ENCODE assay signal across 16 cellular contexts in the genomic region with DNA sequence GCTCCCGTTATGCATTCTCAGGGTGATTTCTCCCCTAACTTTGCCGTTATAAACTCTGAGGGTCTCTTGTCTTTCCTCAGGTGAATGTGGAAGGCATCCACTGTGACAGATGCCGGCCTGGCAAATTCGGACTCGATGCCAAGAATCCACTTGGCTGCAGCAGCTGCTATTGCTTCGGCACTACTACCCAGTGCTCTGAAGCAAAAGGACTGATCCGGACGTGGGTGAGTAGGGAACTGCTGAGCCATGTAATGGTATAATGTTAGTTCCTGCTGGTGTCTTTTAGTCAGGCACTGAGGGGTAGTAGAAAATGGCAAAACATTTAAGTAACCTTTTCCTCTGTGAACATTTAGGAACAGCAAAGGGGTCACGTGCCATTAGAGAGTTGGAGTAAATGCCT.
A peak's percentile ranks its signal among the peaks of the same experiment; 100 is the strongest.
DNase-seq lines count a peak whose midpoint lies in the region; ATAC-seq lines count a peak whose summit lies in the region.
"Had no signal": no experiment of that assay in that cellular context is flagged by ENCODE, and none has a peak within 500 bp of the region (broad histone marks: within the 10 kb centered on the region; RNA-seq: fewer than 3 reads in every experiment).

No MANE protein-coding gene starts in this region.

- DNase-seq in DMS 273 (lab: John Stamatoyannopoulos, UW; ENCODE audit: unreplicated experiment) (peak; percentile 81), NCI-H446 (lab: John Stamatoyannopoulos, UW) (peak; percentile 71 to 86), globus pallidus (ENCODE audit: low spot score) (peak; percentile 30), midbrain (lab: John Stamatoyannopoulos, UW) (peak; percentile 14), NK-92 (lab: John Stamatoyannopoulos, UW; ENCODE audit: unreplicated experiment) (no peak)
- DNase-seq in effector CD8-positive, alpha-beta T cell (lab: John Stamatoyannopoulos, UW), result no peak
- DNase-seq: activated CD4-positive, CD25-positive, alpha-beta regulatory T cell treated with anti-CD3 and anti-CD28 coated beads, Interleukin-2, amount 50 U/mL, for 72 hours; activated naive CD4-positive, alpha-beta T cell treated with anti-CD3 and anti-CD28 coated beads, Interleukin-2, amount 10 ng/mL, durations not matched to agents 7 days and 5 days; activated T-cell treated with anti-CD3 and anti-CD28 coated beads, Interleukin-2, amount 50 U/mL, for 24 hours; endodermal cell; naive thymus-derived CD4-positive, alpha-beta T cell; NCI-H187 treated with DMSO at 0.1 percent for 48 hours; stimulated activated CD4-positive, alpha-beta T cell treated with anti-CD3 and anti-CD28 coated beads, Interleukin-2, amount 100 ng/mL, for 24 hours; stimulated activated naive CD4-positive, alpha-beta T cell treated with Interleukin-2 at 50 U/mL for 16 hours had no signal

- ATAC-seq in HG02759 (IDR thresholded peaks at IDR 0.05; ENCODE audit: unreplicated experiment) (no peak), HG03354 (IDR thresholded peaks at IDR 0.05; ENCODE audit: poor library complexity, severe bottlenecking, unreplicated experiment) (no peak)
- ATAC-seq: naive thymus-derived CD4-positive, alpha-beta T cell had no signal

Comparison
In these comparisons a context has a peak if more than half of its experiments do, and no peak if none do; other contexts are left out.
1. DNase-seq: peak in DMS 273 (single experiment), NCI-H446 (2 of 2), globus pallidus (single experiment) and midbrain (single experiment); none in effector CD8-positive, alpha-beta T cell (single experiment) and NK-92 (single experiment).